Comparison of ENCODE assay signal across 25 cellular contexts in genomic region chr4:155612074-155612473, GRCh38. TPM values are rescaled to one million over a fixed set of nuclear protein-coding genes. Genes with fewer than 3 reads are reported as not detected.
DNase-seq lines count a peak whose midpoint lies in the region; ATAC-seq lines count a peak whose summit lies in the region.
"Had no signal": no experiment of that assay in that cellular context is flagged by ENCODE, and none has a peak within 500 bp of the region (broad histone marks: within the 10 kb centered on the region; RNA-seq: fewer than 3 reads in every experiment).

No MANE protein-coding gene starts in this region.

- no peaks in the 10 kb centered on the region for H3K4me1 ChIP-seq in right cardiac atrium (ENCODE audit: control insufficient read depth, insufficient read depth, low read length)

- WGBS in right cardiac atrium = 66% methylated on average over 2 of the region's 2 CpGs

- no peak overlapping the region for H3K27ac ChIP-seq in right cardiac atrium (ENCODE audit: low read length)
- H3K27ac ChIP-seq: RWPE1, SK-N-MC had no signal

- ATAC-seq in Right ventricle myocardium superior (ENCODE audit: poor library complexity) (peak; percentile 44), right cardiac atrium (peak; percentile 28 to 43), sciatic nerve (peak; percentile 34), GM18868 (IDR thresholded peaks at IDR 0.05; ENCODE audit: unreplicated experiment) (no peak)
- ATAC-seq: HCT116 had no signal

- no peaks in the 10 kb centered on the region for H3K27me3 ChIP-seq in right cardiac atrium (ENCODE audit: control insufficient read depth, insufficient read depth)
- H3K27me3 ChIP-seq: BE2C had no signal

- no peak overlapping the region for H3K4me3 ChIP-seq in right cardiac atrium (ENCODE audit: low read length)
- H3K4me3 ChIP-seq: SK-N-MC had no signal

- H3K9me3 ChIP-seq in right cardiac atrium (ENCODE audit: control insufficient read depth, low read length) = no peaks in the 10 kb centered on the region
- H3K9me3 ChIP-seq: BE2C had no signal

- intact Hi-C loops in Right ventricle myocardium superior (cut with DNase I) = no loop called here
- intact Hi-C loops in cardiac septum (cut with DNase I) = no loop called here
- intact Hi-C loops in right cardiac atrium (cut with DNase I) = no loop called here
- intact Hi-C loops in sciatic nerve (cut with DNase I) = no loop called here

- DNase-seq in Right ventricle myocardium superior = no peak
- no peak for DNase-seq in cardiac septum (ENCODE audit: low spot score)
- DNase-seq in RKO (ENCODE audit: low spot score) = peak; percentile 2
- DNase-seq in right cardiac atrium = no peak
- DNase-seq in sciatic nerve (ENCODE audit: low spot score) = no peak
- DNase-seq in HPDE6-E6E7 (ENCODE audit: extremely low spot score) = no peak
- no peak for DNase-seq in NCI-H2171 (lab: John Stamatoyannopoulos, UW)
- DNase-seq: 8988T; ACHN; BE2C; Calu3; CD8-positive, alpha-beta memory T cell; DMS79 treated with DMSO at 0.1 percent for 48 hours; KBM-7; NCI-H1048; NCI-H1417; NCI-H1694; NCI-H2029 treated with DMSO at 0.1 percent for 48 hours; NCI-H2227 treated with DMSO at 0.1 percent for 48 hours; NCI-H526 treated with DMSO at 0.1 percent for 48 hours; SIG-M5 had no signal

RNA-seq across cellular contexts. Expression of gene GUCY1A1, which starts 54.6 kb away (rescaled TPM):
- total RNA-seq in Right ventricle myocardium superior (82.5 TPM), cardiac septum (40.5 TPM), right cardiac atrium (10 to 100 TPM; 43.6 to 82.5 (median 64.3) TPM), sciatic nerve (16.1 TPM)
- 9.9 TPM for polyA plus RNA-seq in right cardiac atrium
- total RNA-seq: CD8-positive, alpha-beta memory T cell had no signal
- polyA plus RNA-seq: CD8-positive, alpha-beta memory T cell had no signal
